Comparison of ENCODE assay signal across 9 cellular contexts in the genomic region with DNA sequence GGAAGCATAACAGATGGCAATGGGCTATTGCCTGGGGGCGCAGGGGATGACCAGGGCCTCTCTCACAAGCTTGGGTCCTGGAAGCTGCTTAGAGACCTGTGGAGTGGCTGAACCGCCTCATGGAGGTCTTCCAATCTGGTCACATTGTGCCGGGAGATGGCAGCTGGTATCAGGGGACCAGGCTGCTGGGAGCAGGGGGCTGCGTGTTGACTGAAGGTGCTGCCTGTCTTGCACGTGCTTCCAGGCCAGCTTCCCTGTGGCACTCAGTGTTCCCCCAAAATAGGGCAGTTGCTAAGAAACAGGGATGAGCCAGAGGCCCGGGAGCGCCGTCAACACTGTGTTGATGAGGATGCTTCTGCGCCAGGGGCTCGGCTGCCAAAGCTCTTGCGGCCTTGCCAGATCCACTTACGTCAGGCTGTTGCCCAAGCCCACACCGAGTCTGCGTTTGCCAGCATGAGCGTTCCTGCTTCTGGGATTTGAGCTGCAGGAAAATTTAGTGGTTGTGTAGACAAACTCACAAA. TPM values are rescaled to one million over a fixed set of nuclear protein-coding genes. Genes with fewer than 3 reads are reported as not detected.
DNase-seq lines count a peak whose midpoint lies in the region; ATAC-seq and TF ChIP-seq lines count a peak whose summit lies in the region.
"Had no signal": no experiment of that assay in that cellular context is flagged by ENCODE, and none has a peak within 500 bp of the region (broad histone marks: within the 10 kb centered on the region; RNA-seq: fewer than 3 reads in every experiment).

No MANE protein-coding gene starts in this region.

- intact Hi-C loops in spleen (cut with DNase I; ENCODE audit: low total_unique reads) = no loop called here

- ATAC-seq in HG03469 (IDR thresholded peaks at IDR 0.05; ENCODE audit: unreplicated experiment) (no peak), HG02798 (IDR thresholded peaks at IDR 0.05; ENCODE audit: poor library complexity, unreplicated experiment) (no peak), GM18519 (IDR thresholded peaks at IDR 0.05; ENCODE audit: low FRiP score, unreplicated experiment) (no peak), GM21786 (IDR thresholded peaks at IDR 0.05; ENCODE audit: unreplicated experiment) (no peak)

- peak overlapping the region; percentile 41 to 96 (median 95) for H3K27ac Mint-ChIP-seq in brain

- H3K4me1 Mint-ChIP-seq in brain = peaks cover 34% of the 10 kb centered on the region

- DNase-seq in GOT3 (lab: John Stamatoyannopoulos, UW) (peak; percentile 56), hippocampal formation (lab: John Stamatoyannopoulos, UW) (peak; percentile 87 to 95), spleen (peak; percentile 75)
- DNase-seq: effector CD4-positive, alpha-beta T cell had no signal

- no peaks in the 10 kb centered on the region for H3K36me3 Mint-ChIP-seq in brain

- H3K27me3 Mint-ChIP-seq in brain = peaks cover 6% of the 10 kb centered on the region

- H3K27me3 ChIP-seq in spleen (replicated peaks in 1 of 7) = no peaks in the 10 kb centered on the region

- H3K9me3 ChIP-seq in spleen = no peaks in the 10 kb centered on the region

- peaks cover 0 to 74% (median 4%) of the 10 kb centered on the region in 6 donors for H3K36me3 ChIP-seq in spleen

- H3K4me1 ChIP-seq in spleen = peaks cover 17 to 64% (median 47%) of the 10 kb centered on the region in 6 donors

- H3K4me3 ChIP-seq in spleen = no peak overlapping the region

- no peak for TF ChIP-seq CTCF in brain (conservative IDR thresholded peaks at IDR 0.05)
- TF ChIP-seq CTCF in spleen (IDR thresholded peaks at IDR 0.05 in 8 of 11, conservative IDR thresholded peaks at IDR 0.05 in 3 of 11) = no peak

- peaks cover 0 to 4% (median 0%) of the 10 kb centered on the region in 5 experiments for H3K9me3 Mint-ChIP-seq in brain

- peak overlapping the region in 4 of 8 donors; percentile 5 to 53 (median 30) for H3K27ac ChIP-seq in spleen

- 69 to 81% (median 75%) methylated on average over 14 to 15 of the region's 15 CpGs for WGBS in spleen, 5 donors

- peak overlapping the region in 2 of 5 experiments; percentile 60 to 70 for H3K4me3 Mint-ChIP-seq in brain

- TF ChIP-seq POLR2A in spleen (IDR thresholded peaks at IDR 0.05) = no peak

RNA-seq across cellular contexts. Expression of a gene that starts 39.8 kb away (rescaled TPM):
- polyA plus RNA-seq in brain (ENCODE audit: insufficient read depth, low read depth, low replicate concordance) (1.3 TPM), spleen (10 to 100 TPM; 14.5 to 29.7 (median 15.9) TPM)
- 10 to 100 TPM; 44.4 to 92.7 (median 60.0) TPM for total RNA-seq in spleen
